In the genomic region with DNA sequence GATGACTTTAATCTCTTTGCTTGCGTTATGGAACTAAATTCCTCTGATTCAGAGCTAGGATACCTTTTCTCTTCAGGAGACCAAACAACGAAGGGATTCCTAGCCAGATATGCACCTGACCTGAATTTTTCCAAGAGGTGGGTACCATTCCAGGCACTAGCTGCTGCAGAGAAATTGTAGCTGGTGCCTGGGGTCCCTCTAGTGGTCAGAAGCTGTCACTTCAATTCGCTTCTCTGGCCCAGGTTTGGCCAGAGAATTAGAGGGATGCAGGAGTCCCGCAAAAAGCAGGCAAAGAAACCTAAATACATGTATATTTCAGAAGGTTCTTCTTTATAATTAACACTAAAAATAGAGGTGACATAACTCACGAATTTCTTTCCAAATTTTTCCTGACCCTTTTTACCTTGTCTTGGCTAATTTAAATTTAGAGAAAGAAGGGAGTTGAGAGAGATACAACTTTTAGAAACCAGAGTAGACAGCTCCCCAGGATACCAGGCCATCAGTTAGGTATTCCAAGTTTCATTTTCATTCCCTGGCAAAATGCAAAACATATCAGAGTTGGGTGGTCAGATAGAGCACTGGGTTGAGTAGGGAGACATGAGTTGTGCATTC, we compare ENCODE assay signal across 8 cellular contexts. TPM values are rescaled to one million over a fixed set of nuclear protein-coding genes. Genes with fewer than 3 reads are reported as not detected.
A peak's percentile ranks its signal among the peaks of the same experiment; 100 is the strongest.
DNase-seq lines count a peak whose midpoint lies in the region; ATAC-seq, FAIRE-seq and TF ChIP-seq lines count a peak whose summit lies in the region.
"Had no signal": no experiment of that assay in that cellular context is flagged by ENCODE, and none has a peak within 500 bp of the region (broad histone marks: within the 10 kb centered on the region; RNA-seq: fewer than 3 reads in every experiment).

No MANE protein-coding gene starts in this region.

- no peak overlapping the region for H3K27ac ChIP-seq in right atrium auricular region

- H3K27me3 Mint-ChIP-seq in activated T-helper 17 cell treated with anti-CD3 and anti-CD28 coated beads, Interleukin-2, amount 50 U/mL, for 72 hours: peaks cover 58% of the 10 kb centered on the region

- no peaks in the 10 kb centered on the region for H3K4me1 Mint-ChIP-seq in activated T-helper 17 cell treated with anti-CD3 and anti-CD28 coated beads, Interleukin-2, amount 50 U/mL, for 72 hours

- no peaks in the 10 kb centered on the region for H3K36me3 ChIP-seq in right atrium auricular region

- H3K4me3 Mint-ChIP-seq in activated T-helper 17 cell treated with anti-CD3 and anti-CD28 coated beads, Interleukin-2, amount 50 U/mL, for 72 hours: no peak overlapping the region

- H3K4me1 ChIP-seq in right atrium auricular region: no peaks in the 10 kb centered on the region

- no peak for FAIRE-seq in H54 (lab: Jason Lieb, UNC)

- no peak for TF ChIP-seq POLR2A in H54 (IDR thresholded peaks at IDR 0.05; ENCODE audit: low read depth, low read length)

- TF ChIP-seq CTCF in right atrium auricular region (IDR thresholded peaks at IDR 0.05): peak; percentile 77 to 89

- no peaks in the 10 kb centered on the region for H3K9me3 ChIP-seq in right atrium auricular region

- peak; percentile 51 for ATAC-seq in activated T-helper 17 cell treated with anti-CD3 and anti-CD28 coated beads, Interleukin-2, amount 50 U/mL, for 72 hours (replicated peaks)
- no peak for ATAC-seq in GM18858 (IDR thresholded peaks at IDR 0.05; ENCODE audit: unreplicated experiment)

- no peaks in the 10 kb centered on the region for H3K9me3 Mint-ChIP-seq in activated T-helper 17 cell treated with anti-CD3 and anti-CD28 coated beads, Interleukin-2, amount 50 U/mL, for 72 hours
- H3K9me3 Mint-ChIP-seq: activated naive CD4-positive, alpha-beta T cell treated with anti-CD3 and anti-CD28 coated beads, Interleukin-2, amount 50 U/mL, for 72 hours had no signal

- H3K27me3 ChIP-seq in right atrium auricular region: no peaks in the 10 kb centered on the region

- no peaks in the 10 kb centered on the region for H3K36me3 Mint-ChIP-seq in activated T-helper 17 cell treated with anti-CD3 and anti-CD28 coated beads, Interleukin-2, amount 50 U/mL, for 72 hours (ENCODE audit: low read depth)
- H3K36me3 Mint-ChIP-seq: activated naive CD4-positive, alpha-beta T cell treated with anti-CD3 and anti-CD28 coated beads, Interleukin-2, amount 50 U/mL, for 72 hours had no signal

- peak; percentile 72 for DNase-seq in GM03348 (ENCODE audit: low spot score)
- peak; percentile 54 for DNase-seq in H54 (ENCODE audit: insufficient read length, low spot score)
- DNase-seq in NCI-H526 treated with DMSO at 0.1 percent for 48 hours (lab: John Stamatoyannopoulos, UW): peak; percentile 82
- no peak for DNase-seq in right atrium auricular region (ENCODE audit: low spot score)
- DNase-seq in smooth muscle cell of the brain vasculature (ENCODE audit: low read depth, low spot score): peak; percentile 9

- no peak overlapping the region for H3K4me3 ChIP-seq in right atrium auricular region

- no peak overlapping the region for H3K27ac Mint-ChIP-seq in activated T-helper 17 cell treated with anti-CD3 and anti-CD28 coated beads, Interleukin-2, amount 50 U/mL, for 72 hours
- H3K27ac Mint-ChIP-seq: activated naive CD4-positive, alpha-beta T cell treated with anti-CD3 and anti-CD28 coated beads, Interleukin-2, amount 50 U/mL, for 72 hours had no signal

RNA-seq across cellular contexts. Expression of a gene that starts 9.6 kb away (rescaled TPM):
- total RNA-seq in activated T-helper 17 cell treated with anti-CD3 and anti-CD28 coated beads, Interleukin-2, amount 50 U/mL, for 72 hours: not detected
- total RNA-seq in right atrium auricular region: 10 to 100 TPM; 13.3 to 13.8 TPM
- total RNA-seq: activated naive CD4-positive, alpha-beta T cell treated with anti-CD3 and anti-CD28 coated beads, Interleukin-2, amount 50 U/mL, for 72 hours had no signal

RNA-seq across cellular contexts. Expression of a gene that starts 42.8 kb away (rescaled TPM):
- not detected for total RNA-seq in activated T-helper 17 cell treated with anti-CD3 and anti-CD28 coated beads, Interleukin-2, amount 50 U/mL, for 72 hours
- total RNA-seq in right atrium auricular region: 10 to 100 TPM in 1 of 2 donors, 1 to 10 TPM in 1; 4.0 to 12.5 TPM
- total RNA-seq: activated naive CD4-positive, alpha-beta T cell treated with anti-CD3 and anti-CD28 coated beads, Interleukin-2, amount 50 U/mL, for 72 hours had no signal

Comparison
In these comparisons a context has a peak if more than half of its experiments do, and no peak if none do; other contexts are left out.
1. RNA of a gene that starts 9.6 kb away (total RNA-seq): 13.3 to 13.8 TPM in right atrium auricular region; not detected in activated T-helper 17 cell treated with anti-CD3 and anti-CD28 coated beads, Interleukin-2, amount 50 U/mL, for 72 hours; every median in the first group is over 10 times any median in the second.
2. RNA of a gene that starts 42.8 kb away (total RNA-seq): 4.0 to 12.5 TPM in right atrium auricular region; not detected in activated T-helper 17 cell treated with anti-CD3 and anti-CD28 coated beads, Interleukin-2, amount 50 U/mL, for 72 hours; every median in the first group is over 4 times any median in the second.